1 cellular context compared by ENCODE assay signal in genomic region chr3:195705081-195705991, GRCh38.
TF ChIP-seq lines count a peak whose summit lies in the region.

No MANE protein-coding gene starts in this region.

TF ChIP-seq in HCT116, 20 proteins besides CTCF, POLR2A, EP300 and RAD21 (continued from another document):
- TF ChIP-seq, protein P1, sequence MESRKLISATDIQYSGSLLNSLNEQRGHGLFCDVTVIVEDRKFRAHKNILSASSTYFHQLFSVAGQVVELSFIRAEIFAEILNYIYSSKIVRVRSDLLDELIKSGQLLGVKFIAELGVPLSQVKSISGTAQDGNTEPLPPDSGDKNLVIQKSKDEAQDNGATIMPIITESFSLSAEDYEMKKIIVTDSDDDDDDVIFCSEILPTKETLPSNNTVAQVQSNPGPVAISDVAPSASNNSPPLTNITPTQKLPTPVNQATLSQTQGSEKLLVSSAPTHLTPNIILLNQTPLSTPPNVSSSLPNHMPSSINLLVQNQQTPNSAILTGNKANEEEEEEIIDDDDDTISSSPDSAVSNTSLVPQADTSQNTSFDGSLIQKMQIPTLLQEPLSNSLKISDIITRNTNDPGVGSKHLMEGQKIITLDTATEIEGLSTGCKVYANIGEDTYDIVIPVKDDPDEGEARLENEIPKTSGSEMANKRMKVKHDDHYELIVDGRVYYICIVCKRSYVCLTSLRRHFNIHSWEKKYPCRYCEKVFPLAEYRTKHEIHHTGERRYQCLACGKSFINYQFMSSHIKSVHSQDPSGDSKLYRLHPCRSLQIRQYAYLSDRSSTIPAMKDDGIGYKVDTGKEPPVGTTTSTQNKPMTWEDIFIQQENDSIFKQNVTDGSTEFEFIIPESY (IDR thresholded peaks at IDR 0.05; ENCODE audit: extremely low read depth, insufficient replicate concordance, low read length), result no peak
- TF ChIP-seq, protein P2, sequence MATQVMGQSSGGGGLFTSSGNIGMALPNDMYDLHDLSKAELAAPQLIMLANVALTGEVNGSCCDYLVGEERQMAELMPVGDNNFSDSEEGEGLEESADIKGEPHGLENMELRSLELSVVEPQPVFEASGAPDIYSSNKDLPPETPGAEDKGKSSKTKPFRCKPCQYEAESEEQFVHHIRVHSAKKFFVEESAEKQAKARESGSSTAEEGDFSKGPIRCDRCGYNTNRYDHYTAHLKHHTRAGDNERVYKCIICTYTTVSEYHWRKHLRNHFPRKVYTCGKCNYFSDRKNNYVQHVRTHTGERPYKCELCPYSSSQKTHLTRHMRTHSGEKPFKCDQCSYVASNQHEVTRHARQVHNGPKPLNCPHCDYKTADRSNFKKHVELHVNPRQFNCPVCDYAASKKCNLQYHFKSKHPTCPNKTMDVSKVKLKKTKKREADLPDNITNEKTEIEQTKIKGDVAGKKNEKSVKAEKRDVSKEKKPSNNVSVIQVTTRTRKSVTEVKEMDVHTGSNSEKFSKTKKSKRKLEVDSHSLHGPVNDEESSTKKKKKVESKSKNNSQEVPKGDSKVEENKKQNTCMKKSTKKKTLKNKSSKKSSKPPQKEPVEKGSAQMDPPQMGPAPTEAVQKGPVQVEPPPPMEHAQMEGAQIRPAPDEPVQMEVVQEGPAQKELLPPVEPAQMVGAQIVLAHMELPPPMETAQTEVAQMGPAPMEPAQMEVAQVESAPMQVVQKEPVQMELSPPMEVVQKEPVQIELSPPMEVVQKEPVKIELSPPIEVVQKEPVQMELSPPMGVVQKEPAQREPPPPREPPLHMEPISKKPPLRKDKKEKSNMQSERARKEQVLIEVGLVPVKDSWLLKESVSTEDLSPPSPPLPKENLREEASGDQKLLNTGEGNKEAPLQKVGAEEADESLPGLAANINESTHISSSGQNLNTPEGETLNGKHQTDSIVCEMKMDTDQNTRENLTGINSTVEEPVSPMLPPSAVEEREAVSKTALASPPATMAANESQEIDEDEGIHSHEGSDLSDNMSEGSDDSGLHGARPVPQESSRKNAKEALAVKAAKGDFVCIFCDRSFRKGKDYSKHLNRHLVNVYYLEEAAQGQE (IDR thresholded peaks at IDR 0.05; ENCODE audit: low read depth), result no peak
